22 cellular contexts compared by ENCODE assay signal in genomic region chr18:48106498-48106897, GRCh38.
DNase-seq lines count a peak whose midpoint lies in the region; ATAC-seq and TF ChIP-seq lines count a peak whose summit lies in the region.
"Had no signal": no experiment of that assay in that cellular context is flagged by ENCODE, and none has a peak within 500 bp of the region (broad histone marks: within the 10 kb centered on the region; RNA-seq: fewer than 3 reads in every experiment).

No MANE protein-coding gene starts in this region.

- H3K27me3 ChIP-seq in BLaER1 (no peaks in the 10 kb centered on the region), GM23338 (ENCODE audit: insufficient read depth) (no peaks in the 10 kb centered on the region), ectodermal cell (ENCODE audit: control insufficient read depth, insufficient read depth, low read length, poor library complexity, severe bottlenecking) (no peaks in the 10 kb centered on the region)
- H3K27me3 ChIP-seq: MG63 had no signal

- H3K79me2 ChIP-seq in GM23338 (replicated peaks; ENCODE audit: insufficient read depth) = no peaks in the 10 kb centered on the region

- H3K4me1 Mint-ChIP-seq in GM23338 (peaks cover 46% of the 10 kb centered on the region), nephron progenitor cell (peaks cover 76% of the 10 kb centered on the region)
- no peaks in the 10 kb centered on the region for H3K4me1 Mint-ChIP-seq in activated T-cell treated with anti-CD3 and anti-CD28 coated beads, Interleukin-2, amount 50 U/mL, for 4 hours (ENCODE audit: low read depth)
- H3K4me1 Mint-ChIP-seq in naive thymus-derived CD8-positive, alpha-beta T cell = peaks cover 0 to 1% (median 0%) of the 10 kb centered on the region in 4 donors

- H3K27ac ChIP-seq in BLaER1 (no peak overlapping the region), GM23338 (ENCODE audit: low read depth) (no peak overlapping the region), ectodermal cell (ENCODE audit: insufficient read depth, low read depth, low read length, poor library complexity, severe bottlenecking) (peak overlapping the region; percentile 5)

- TF ChIP-seq CTCF in GM23338 (conservative IDR thresholded peaks at IDR 0.05; ENCODE audit: low read depth in 2 of 2) = no peak
- TF ChIP-seq CTCF in nephron progenitor cell (IDR thresholded peaks at IDR 0.05) = no peak

- H3K4me3 ChIP-seq in BLaER1 (no peak overlapping the region), GM23338 (no peak overlapping the region), ectodermal cell (ENCODE audit: insufficient read depth, low read depth, low read length) (no peak overlapping the region)
- H3K4me3 ChIP-seq: MG63 had no signal

- no peak overlapping the region for H3K4me3 Mint-ChIP-seq in GM23338
- H3K4me3 Mint-ChIP-seq in nephron progenitor cell = peak overlapping the region; percentile 12
- no peak overlapping the region for H3K4me3 Mint-ChIP-seq in activated T-cell treated with anti-CD3 and anti-CD28 coated beads, Interleukin-2, amount 50 U/mL, for 4 hours
- no peak overlapping the region for H3K4me3 Mint-ChIP-seq in naive thymus-derived CD8-positive, alpha-beta T cell
- H3K4me3 Mint-ChIP-seq: CD4-positive, alpha-beta T cell had no signal

- H3K9me2 ChIP-seq in GM23338 (ENCODE audit: insufficient read depth) = no peaks in the 10 kb centered on the region
- H3K9me2 ChIP-seq: SK-N-SH had no signal

- H3F3A ChIP-seq in GM23338 (replicated peaks; ENCODE audit: low read depth) = no peaks in the 10 kb centered on the region

- no peaks in the 10 kb centered on the region for H3K36me3 ChIP-seq in BLaER1
- H3K36me3 ChIP-seq in GM23338 (ENCODE audit: insufficient read depth) = no peaks in the 10 kb centered on the region
- H3K36me3 ChIP-seq in ectodermal cell (ENCODE audit: control insufficient read depth, insufficient read depth, low read length) = no peaks in the 10 kb centered on the region
- H3K36me3 ChIP-seq: MG63 had no signal

- H3K36me3 Mint-ChIP-seq in GM23338 (ENCODE audit: low read depth) = no peaks in the 10 kb centered on the region
- no peaks in the 10 kb centered on the region for H3K36me3 Mint-ChIP-seq in nephron progenitor cell (ENCODE audit: low read depth)
- H3K36me3 Mint-ChIP-seq in activated T-cell treated with anti-CD3 and anti-CD28 coated beads, Interleukin-2, amount 50 U/mL, for 4 hours (ENCODE audit: insufficient read depth) = no peaks in the 10 kb centered on the region
- H3K36me3 Mint-ChIP-seq in naive thymus-derived CD8-positive, alpha-beta T cell = no peaks in the 10 kb centered on the region

- H2AFZ ChIP-seq in GM23338 = peak overlapping the region; percentile 80; the same call in 1 of the 2 replicates

- no peaks in the 10 kb centered on the region for H3K9me3 ChIP-seq in BLaER1
- no peaks in the 10 kb centered on the region for H3K9me3 ChIP-seq in ectodermal cell (ENCODE audit: control insufficient read depth, low read length)
- H3K9me3 ChIP-seq: MG63, SK-N-SH had no signal

- H3K9me3 Mint-ChIP-seq in GM23338 = no peaks in the 10 kb centered on the region
- no peaks in the 10 kb centered on the region for H3K9me3 Mint-ChIP-seq in nephron progenitor cell
- no peaks in the 10 kb centered on the region for H3K9me3 Mint-ChIP-seq in activated T-cell treated with anti-CD3 and anti-CD28 coated beads, Interleukin-2, amount 50 U/mL, for 4 hours
- H3K9me3 Mint-ChIP-seq in naive thymus-derived CD8-positive, alpha-beta T cell = no peaks in the 10 kb centered on the region
- H3K9me3 Mint-ChIP-seq: CD4-positive, alpha-beta T cell had no signal

- H3K27me3 Mint-ChIP-seq in GM23338 (ENCODE audit: insufficient read depth, low read depth, poor library complexity) = peaks cover 11% of the 10 kb centered on the region
- H3K27me3 Mint-ChIP-seq in nephron progenitor cell (ENCODE audit: low read depth, poor library complexity) = peaks cover 7% of the 10 kb centered on the region
- peaks cover 23% of the 10 kb centered on the region for H3K27me3 Mint-ChIP-seq in activated T-cell treated with anti-CD3 and anti-CD28 coated beads, Interleukin-2, amount 50 U/mL, for 4 hours (ENCODE audit: low read depth)
- peaks cover 13 to 49% (median 25%) of the 10 kb centered on the region in 5 donors for H3K27me3 Mint-ChIP-seq in naive thymus-derived CD8-positive, alpha-beta T cell

- H4K20me1 ChIP-seq in BLaER1 (no peaks in the 10 kb centered on the region), GM23338 (replicated peaks; ENCODE audit: insufficient read depth) (no peaks in the 10 kb centered on the region)

- POLR2A ChIA-PET in naive thymus-derived CD8-positive, alpha-beta T cell (lab: Charles Lee) = interaction anchor here (0.6 kb wide), 1 partner anchor 194 kb away, joined by 7 read pairs; no protein-coding TSS in a partner anchor

- H3K4me1 ChIP-seq in BLaER1 (peaks cover 34% of the 10 kb centered on the region), GM23338 (ENCODE audit: insufficient read depth) (peaks cover 22% of the 10 kb centered on the region), ectodermal cell (ENCODE audit: control insufficient read depth, insufficient read depth, low read length) (no peaks in the 10 kb centered on the region)

- ATAC-seq in GM23338 = no peak
- ATAC-seq in GM21360 (IDR thresholded peaks at IDR 0.05; ENCODE audit: unreplicated experiment) = no peak
- ATAC-seq in activated T-cell treated with anti-CD3 and anti-CD28 coated beads, Interleukin-2, amount 50 U/mL, for 4 hours = no peak
- ATAC-seq in naive thymus-derived CD8-positive, alpha-beta T cell = no peak
- ATAC-seq: PC-3 had no signal

- no peak for DNase-seq in GM23338 (ENCODE audit: low spot score)
- no peak for DNase-seq in nephron progenitor cell
- DNase-seq in activated T-cell treated with anti-CD3 and anti-CD28 coated beads, Interleukin-2, amount 50 U/mL, for 4 hours = no peak
- DNase-seq in middle frontal gyrus (ENCODE audit: extremely low spot score, low spot score) = no peak
- DNase-seq in naive thymus-derived CD8-positive, alpha-beta T cell = no peak
- DNase-seq: CD4-positive, alpha-beta T cell; EL; GDM1; KBM-7; MG63; NCI-H1105 treated with DMSO at 0.1 percent for 48 hours; NCI-H146; NCI-H1930; NCI-H446; NCI-H524 treated with DMSO at 0.1 percent for 48 hours; NCI-H82; NK-92 treated with Interleukin-12 subunit alpha and Interleukin-12 subunit beta, amount 100 ng/mL, for 24 hours; PC-3; SK-N-SH had no signal

- H3K9ac ChIP-seq in BLaER1 = no peak overlapping the region
- H3K9ac ChIP-seq: SK-N-SH had no signal

- H3K4me2 ChIP-seq in BLaER1 (peak overlapping the region; percentile 61; the same call in 1 of the 2 replicates), GM23338 (peak overlapping the region; percentile 27; the same call in 1 of the 2 replicates)
- H3K4me2 ChIP-seq: SK-N-SH had no signal

- H3K27ac Mint-ChIP-seq in GM23338 = no peak overlapping the region
- peak overlapping the region; percentile 14 for H3K27ac Mint-ChIP-seq in nephron progenitor cell
- no peak overlapping the region for H3K27ac Mint-ChIP-seq in naive thymus-derived CD8-positive, alpha-beta T cell
- H3K27ac Mint-ChIP-seq: CD4-positive, alpha-beta T cell had no signal

- WGBS in ectodermal cell, 2 experiments = 64 to 67% methylated on average over 1 of the region's 1 CpG

TF ChIP-seq in GM23338, 12 proteins besides CTCF, POLR2A, EP300 and RAD21 (continues in another document):
- no peak for TF ChIP-seq EZH2phosphoT487 (IDR thresholded peaks at IDR 0.05; ENCODE audit: unreplicated experiment)
- no peak for TF ChIP-seq JUNB (IDR thresholded peaks at IDR 0.05; ENCODE audit: unreplicated experiment)
- TF ChIP-seq ZNF331 (CRISPR knock-in tag; IDR thresholded peaks at IDR 0.05; ENCODE audit: low read depth) = no peak
- no peak for TF ChIP-seq ZNF114 (CRISPR knock-in tag; IDR thresholded peaks at IDR 0.05)
- no peak for TF ChIP-seq NANOG (IDR thresholded peaks at IDR 0.05; ENCODE audit: borderline replicate concordance)
- no peak for TF ChIP-seq REST (IDR thresholded peaks at IDR 0.05; ENCODE audit: unreplicated experiment)
- TF ChIP-seq EZH2 (IDR thresholded peaks at IDR 0.05; ENCODE audit: low read depth, unreplicated experiment) = no peak
- no peak for TF ChIP-seq POLR2AphosphoS5 (IDR thresholded peaks at IDR 0.05; ENCODE audit: low read depth)
- no peak for TF ChIP-seq CREB1 (CRISPR knock-in tag; IDR thresholded peaks at IDR 0.05; ENCODE audit: low read depth)
- TF ChIP-seq STAT1 (IDR thresholded peaks at IDR 0.05; ENCODE audit: unreplicated experiment) = no peak
- no peak for TF ChIP-seq ETS1 (IDR thresholded peaks at IDR 0.05)
